1 cellular context compared by ENCODE assay signal in genomic region chr11:66268953-66269906, GRCh38.
TF ChIP-seq lines count a peak whose summit lies in the region.

No MANE protein-coding gene starts in this region.

TF ChIP-seq in HepG2, 621 proteins besides CTCF, POLR2A, EP300 and RAD21 (continued from another document and continues in another):
- TF ChIP-seq ZNF687 (CRISPR knock-in tag; IDR thresholded peaks at IDR 0.05) (peak; percentile 36; the same call in 1 of the 2 replicates), ZNF503 (CRISPR knock-in tag; IDR thresholded peaks at IDR 0.05) (no peak), ZNF350 (CRISPR knock-in tag; IDR thresholded peaks at IDR 0.05; ENCODE audit: borderline replicate concordance, low read depth) (no peak), ZNF382 (CRISPR knock-in tag; IDR thresholded peaks at IDR 0.05; ENCODE audit: borderline replicate concordance) (no peak), CBX2 (IDR thresholded peaks at IDR 0.05; ENCODE audit: low read depth, low read length) (no peak), CBX2 (CRISPR knock-in tag; IDR thresholded peaks at IDR 0.05; ENCODE audit: low read depth) (no peak), ZNF740 (CRISPR knock-in tag; IDR thresholded peaks at IDR 0.05) (peak; percentile 31; the same call in 1 of the 2 replicates), GATAD2A (CRISPR knock-in tag; IDR thresholded peaks at IDR 0.05) (no peak), SRF (IDR thresholded peaks at IDR 0.05; ENCODE audit: low read depth, low read length) (no peak), ZFX (CRISPR knock-in tag; IDR thresholded peaks at IDR 0.05; ENCODE audit: low read depth) (no peak), ARID4A (CRISPR knock-in tag; IDR thresholded peaks at IDR 0.05; ENCODE audit: borderline replicate concordance) (peak; percentile 37; the same call in 1 of the 2 replicates), ZNF678 (CRISPR knock-in tag; IDR thresholded peaks at IDR 0.05) (no peak), NFKB2 (CRISPR knock-in tag; IDR thresholded peaks at IDR 0.05; ENCODE audit: borderline replicate concordance) (peak; percentile 17; the same call in 1 of the 2 replicates), SMAD3 (CRISPR knock-in tag; IDR thresholded peaks at IDR 0.05) (no peak), AHR (CRISPR knock-in tag; IDR thresholded peaks at IDR 0.05) (no peak), ZNF616 (CRISPR knock-in tag; IDR thresholded peaks at IDR 0.05; ENCODE audit: low read depth) (no peak), MBD4 (IDR thresholded peaks at IDR 0.05; ENCODE audit: borderline replicate concordance, low read length) (no peak), NR2F6 (IDR thresholded peaks at IDR 0.05) (no peak), NR2F6 (CRISPR knock-in tag; IDR thresholded peaks at IDR 0.05) (no peak), ZNF776 (CRISPR knock-in tag; IDR thresholded peaks at IDR 0.05) (0 out of 2 replicates have a peak, but pooled peaks have one; percentile 20), CBFB (CRISPR knock-in tag; IDR thresholded peaks at IDR 0.05) (no peak), THYN1 (CRISPR knock-in tag; IDR thresholded peaks at IDR 0.05; ENCODE audit: borderline replicate concordance, low read depth) (no peak), MYNN (CRISPR knock-in tag; IDR thresholded peaks at IDR 0.05; ENCODE audit: low read depth) (no peak; the same call in 1 of the 2 replicates), PRPF4 (IDR thresholded peaks at IDR 0.05; ENCODE audit: low read depth, low read length, poor library complexity, severe bottlenecking) (no peak), MIXL1 (CRISPR knock-in tag; IDR thresholded peaks at IDR 0.05) (no peak), ZNF124 (CRISPR knock-in tag; IDR thresholded peaks at IDR 0.05) (no peak), ARID5B (CRISPR knock-in tag; IDR thresholded peaks at IDR 0.05) (no peak), THAP8 (CRISPR knock-in tag; IDR thresholded peaks at IDR 0.05; ENCODE audit: borderline replicate concordance) (no peak), ZNF335 (CRISPR knock-in tag; IDR thresholded peaks at IDR 0.05) (no peak), STAT6 (CRISPR knock-in tag; IDR thresholded peaks at IDR 0.05; ENCODE audit: borderline replicate concordance) (no peak), SRY (CRISPR knock-in tag; IDR thresholded peaks at IDR 0.05) (no peak), NBN (conservative IDR thresholded peaks at IDR 0.05) (no peak), ETS1 (CRISPR knock-in tag; IDR thresholded peaks at IDR 0.05) (0 out of 2 replicates have a peak, but pooled peaks have one; percentile 54), MXD1 (CRISPR knock-in tag; IDR thresholded peaks at IDR 0.05) (no peak), SRSF1 (optimal IDR thresholded peaks at IDR 0.05; ENCODE audit: low read depth, low read length) (no peak), ZKSCAN8 (CRISPR knock-in tag; IDR thresholded peaks at IDR 0.05; ENCODE audit: borderline replicate concordance) (no peak), TRAFD1 (CRISPR knock-in tag; IDR thresholded peaks at IDR 0.05; ENCODE audit: borderline replicate concordance) (no peak), CREB1 (IDR thresholded peaks at IDR 0.05) (no peak), CREB1 (CRISPR knock-in tag; IDR thresholded peaks at IDR 0.05) (no peak)
